Comparison of ENCODE assay signal across 8 cellular contexts in genomic region chr11:47408598-47409439, GRCh38. TPM values are rescaled to one million over a fixed set of nuclear protein-coding genes. Genes with fewer than 3 reads are reported as not detected.
DNase-seq lines count a peak whose midpoint lies in the region; ATAC-seq, FAIRE-seq and TF ChIP-seq lines count a peak whose summit lies in the region.

No MANE protein-coding gene starts in this region.

- DNase-seq in EH (ENCODE audit: low read depth) (peak; percentile 91), foreskin melanocyte (peak; percentile 82), pancreas (peak in 3 of 6 donors; percentile 56 to 76 (median 68)), T-helper 9 cell (no peak), GM13976 (ENCODE audit: low spot score) (no peak)
- DNase-seq in activated CD8-positive, alpha-beta T cell treated with anti-CD3 and anti-CD28 coated beads, Interleukin-2, amount 10 ng/mL, durations not matched to agents 7 days and 5 days, result no peak

- TF ChIP-seq CTCF in pancreas (IDR thresholded peaks at IDR 0.05) (no peak), GM13976 (IDR thresholded peaks at IDR 0.05; ENCODE audit: borderline replicate concordance, control extremely low read depth, extremely low read depth, insufficient read depth, missing control alignments) (no peak)

- peaks cover 2% of the 10 kb centered on the region for H3K36me3 Mint-ChIP-seq in activated CD8-positive, alpha-beta T cell treated with anti-CD3 and anti-CD28 coated beads, Interleukin-2, amount 10 ng/mL, durations not matched to agents 7 days and 5 days (ENCODE audit: low read depth)

- in situ Hi-C loops in GM13976 (cut with MboI; ENCODE audit: low sequenced_read_pairs, unreplicated experiment), result no loop called here

- no peak for FAIRE-seq in pancreas (lab: Jason Lieb, UNC)

- POLR2A ChIA-PET in activated CD8-positive, alpha-beta T cell treated with anti-CD3 and anti-CD28 coated beads, Interleukin-2, amount 10 ng/mL, durations not matched to agents 7 days and 5 days (lab: Charles Lee), result interaction anchor here (0.6 to 5.7 kb wide), 6 partner anchors 8 to 18 kb away, joined by 3 to 36 read pairs (median 4); partner anchors contain the start of gene PSMC3

- H3K27me3 ChIP-seq in pancreas, result no peaks in the 10 kb centered on the region

- WGBS in pancreas, 2 donors, result 1 to 2% methylated on average over 19 to 50 of the region's 50 CpGs

- peak overlapping the region; percentile 91 for H3K4me3 Mint-ChIP-seq in activated CD8-positive, alpha-beta T cell treated with anti-CD3 and anti-CD28 coated beads, Interleukin-2, amount 10 ng/mL, durations not matched to agents 7 days and 5 days

- peak overlapping the region; percentile 55 to 75 (median 66) for H3K4me3 ChIP-seq in pancreas

- no peaks in the 10 kb centered on the region for H3K27me3 Mint-ChIP-seq in activated CD8-positive, alpha-beta T cell treated with anti-CD3 and anti-CD28 coated beads, Interleukin-2, amount 10 ng/mL, durations not matched to agents 7 days and 5 days (ENCODE audit: low read depth)

- CTCF ChIA-PET in activated CD8-positive, alpha-beta T cell treated with anti-CD3 and anti-CD28 coated beads, Interleukin-2, amount 10 ng/mL, durations not matched to agents 7 days and 5 days (lab: Charles Lee), result interaction anchor here (0.8 to 9.7 kb wide), 5 partner anchors 9 to 230 kb away, joined by 3 to 133 read pairs (median 5); no protein-coding TSS in a partner anchor

- peaks cover 0 to 4% (median 0%) of the 10 kb centered on the region in 3 donors for H3K36me3 ChIP-seq in pancreas

- peak overlapping the region; percentile 90 for H3K27ac Mint-ChIP-seq in activated CD8-positive, alpha-beta T cell treated with anti-CD3 and anti-CD28 coated beads, Interleukin-2, amount 10 ng/mL, durations not matched to agents 7 days and 5 days

- H3K4me1 Mint-ChIP-seq in activated CD8-positive, alpha-beta T cell treated with anti-CD3 and anti-CD28 coated beads, Interleukin-2, amount 10 ng/mL, durations not matched to agents 7 days and 5 days (ENCODE audit: low read depth), result peaks cover 20% of the 10 kb centered on the region

- H3K4me1 ChIP-seq in pancreas, result peaks cover 11 to 19% (median 14%) of the 10 kb centered on the region in 3 donors

- peak overlapping the region; percentile 53 to 84 (median 72) for H3K27ac ChIP-seq in pancreas

- H3K9me3 Mint-ChIP-seq in activated CD8-positive, alpha-beta T cell treated with anti-CD3 and anti-CD28 coated beads, Interleukin-2, amount 10 ng/mL, durations not matched to agents 7 days and 5 days (ENCODE audit: insufficient read depth), result no peaks in the 10 kb centered on the region

- no peaks in the 10 kb centered on the region for H3K9me3 ChIP-seq in pancreas

- intact Hi-C loops in pancreas (cut with DNase I), result no loop called here

- ATAC-seq in HG03196 (IDR thresholded peaks at IDR 0.05; ENCODE audit: unreplicated experiment) (peak; percentile 1), pancreas (peak in 3 of 4 donors; percentile 0 to 4 (median 0)), GM18861 (IDR thresholded peaks at IDR 0.05; ENCODE audit: unreplicated experiment) (no peak)
- ATAC-seq in activated CD8-positive, alpha-beta T cell treated with anti-CD3 and anti-CD28 coated beads, Interleukin-2, amount 10 ng/mL, durations not matched to agents 7 days and 5 days, result no peak

RNA-seq across cellular contexts. Expression of gene SLC39A13, which starts 0.4 kb away (rescaled TPM):
- total RNA-seq in activated CD8-positive, alpha-beta T cell treated with anti-CD3 and anti-CD28 coated beads, Interleukin-2, amount 10 ng/mL, durations not matched to agents 7 days and 5 days, result 10 to 100 TPM; 19.2 to 20.0 TPM
- total RNA-seq in pancreas, result 10 to 100 TPM; 14.6 to 28.5 (median 19.3) TPM
- 10 to 100 TPM; 52.6 to 55.6 TPM for polyA plus RNA-seq in pancreas

RNA-seq across cellular contexts. Expression of gene PSMC3, which starts 17.4 kb away (rescaled TPM):
- total RNA-seq in activated CD8-positive, alpha-beta T cell treated with anti-CD3 and anti-CD28 coated beads, Interleukin-2, amount 10 ng/mL, durations not matched to agents 7 days and 5 days, result 100 to 1,000 TPM; 179 TPM
- total RNA-seq in pancreas, result 10 to 100 TPM; 37.4 to 59.4 (median 50.3) TPM
- 10 to 100 TPM; 55.0 to 67.5 TPM for polyA plus RNA-seq in pancreas

RNA-seq across cellular contexts. Expression of gene SPI1, which starts 30.5 kb away (rescaled TPM):
- total RNA-seq in activated CD8-positive, alpha-beta T cell treated with anti-CD3 and anti-CD28 coated beads, Interleukin-2, amount 10 ng/mL, durations not matched to agents 7 days and 5 days, result not detected
- 10 to 100 TPM in 2 of 6 donors, 1 to 10 TPM in 4; 1.0 to 24.2 (median 4.5) TPM for total RNA-seq in pancreas
- 1 to 10 TPM; 4.7 to 7.6 TPM for polyA plus RNA-seq in pancreas

RNA-seq across cellular contexts. Expression of gene RAPSN, which starts 40.1 kb away (rescaled TPM):
- total RNA-seq in activated CD8-positive, alpha-beta T cell treated with anti-CD3 and anti-CD28 coated beads, Interleukin-2, amount 10 ng/mL, durations not matched to agents 7 days and 5 days, result 1 to 10 TPM in 1 of 2 experiments, under 1 TPM in 1; 0.45 to 1.2 TPM
- total RNA-seq in pancreas, result under 1 TPM; 0.18 to 0.56 (median 0.30) TPM
- polyA plus RNA-seq in pancreas, result under 1 TPM; 0.34 to 0.92 TPM

RNA-seq across cellular contexts. Expression of gene MYBPC3, which starts 56.3 kb away (rescaled TPM):
- total RNA-seq in activated CD8-positive, alpha-beta T cell treated with anti-CD3 and anti-CD28 coated beads, Interleukin-2, amount 10 ng/mL, durations not matched to agents 7 days and 5 days, result not detected
- total RNA-seq in pancreas, result 1 to 10 TPM in 1 of 6 donors, under 1 TPM in 3, not detected in 2; 0.06 to 1.0 (median 0.09) TPM
- under 1 TPM; 0.14 to 0.23 TPM for polyA plus RNA-seq in pancreas

Comparison
In these comparisons a context has a peak if more than half of its experiments do, and no peak if none do; other contexts are left out.
1. DNase-seq: peak in EH (single experiment) and foreskin melanocyte (single experiment); none in activated CD8-positive, alpha-beta T cell treated with anti-CD3 and anti-CD28 coated beads, Interleukin-2, amount 10 ng/mL, durations not matched to agents 7 days and 5 days (single experiment), T-helper 9 cell (single experiment) and GM13976 (single experiment).
2. ATAC-seq: peak in HG03196 (single experiment) and pancreas (3 of 4); none in activated CD8-positive, alpha-beta T cell treated with anti-CD3 and anti-CD28 coated beads, Interleukin-2, amount 10 ng/mL, durations not matched to agents 7 days and 5 days (single experiment) and GM18861 (single experiment).